In the genomic region with DNA sequence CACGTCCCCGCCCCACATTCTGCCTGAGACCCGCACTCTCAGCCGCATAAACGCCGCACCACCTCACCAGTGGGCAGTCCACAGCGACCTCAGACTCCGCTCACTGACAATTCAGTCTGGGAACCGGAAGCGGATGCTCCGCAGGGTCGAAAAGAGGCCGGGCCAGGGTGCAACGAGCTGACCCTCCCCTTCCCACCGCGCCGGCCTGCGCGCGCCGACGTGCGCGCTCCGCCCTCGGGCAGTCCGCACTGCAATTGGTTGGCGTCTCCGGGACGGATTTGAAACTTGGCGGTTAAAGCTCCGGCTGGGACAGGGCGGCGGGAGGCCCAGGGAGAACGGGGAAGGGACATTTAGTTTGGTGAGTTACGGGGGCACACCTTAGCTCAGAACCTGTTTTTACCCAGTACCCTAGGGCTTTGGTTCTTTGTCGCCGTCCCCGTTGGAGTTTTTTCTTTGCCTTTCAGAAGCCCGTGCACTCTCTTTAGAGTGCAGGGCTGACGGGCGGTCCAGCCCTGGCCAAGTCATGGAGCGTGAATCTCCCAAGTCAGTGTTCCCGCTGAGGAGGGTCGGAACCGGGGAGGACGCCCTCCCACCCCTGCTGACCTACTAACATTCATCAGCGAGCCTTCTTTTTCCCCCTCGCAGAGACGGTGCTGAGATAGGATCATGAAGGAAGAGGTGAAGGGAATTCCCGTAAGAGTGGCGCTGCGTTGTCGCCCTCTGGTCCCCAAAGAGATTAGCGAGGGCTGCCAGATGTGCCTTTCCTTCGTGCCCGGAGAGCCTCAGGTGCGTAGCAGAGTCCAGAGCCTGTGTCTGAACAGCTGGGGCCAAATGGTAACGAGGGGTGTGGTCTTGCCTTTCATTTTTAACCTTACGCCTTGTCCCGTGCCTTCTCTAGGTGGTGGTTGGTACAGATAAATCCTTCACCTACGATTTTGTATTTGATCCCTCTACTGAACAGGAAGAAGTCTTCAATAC, we compare ENCODE assay signal across 8 cellular contexts. TPM values are rescaled to one million over a fixed set of nuclear protein-coding genes. Genes with fewer than 3 reads are reported as not detected.
DNase-seq lines count a peak whose midpoint lies in the region; ATAC-seq and TF ChIP-seq lines count a peak whose summit lies in the region.

A gene with protein sequence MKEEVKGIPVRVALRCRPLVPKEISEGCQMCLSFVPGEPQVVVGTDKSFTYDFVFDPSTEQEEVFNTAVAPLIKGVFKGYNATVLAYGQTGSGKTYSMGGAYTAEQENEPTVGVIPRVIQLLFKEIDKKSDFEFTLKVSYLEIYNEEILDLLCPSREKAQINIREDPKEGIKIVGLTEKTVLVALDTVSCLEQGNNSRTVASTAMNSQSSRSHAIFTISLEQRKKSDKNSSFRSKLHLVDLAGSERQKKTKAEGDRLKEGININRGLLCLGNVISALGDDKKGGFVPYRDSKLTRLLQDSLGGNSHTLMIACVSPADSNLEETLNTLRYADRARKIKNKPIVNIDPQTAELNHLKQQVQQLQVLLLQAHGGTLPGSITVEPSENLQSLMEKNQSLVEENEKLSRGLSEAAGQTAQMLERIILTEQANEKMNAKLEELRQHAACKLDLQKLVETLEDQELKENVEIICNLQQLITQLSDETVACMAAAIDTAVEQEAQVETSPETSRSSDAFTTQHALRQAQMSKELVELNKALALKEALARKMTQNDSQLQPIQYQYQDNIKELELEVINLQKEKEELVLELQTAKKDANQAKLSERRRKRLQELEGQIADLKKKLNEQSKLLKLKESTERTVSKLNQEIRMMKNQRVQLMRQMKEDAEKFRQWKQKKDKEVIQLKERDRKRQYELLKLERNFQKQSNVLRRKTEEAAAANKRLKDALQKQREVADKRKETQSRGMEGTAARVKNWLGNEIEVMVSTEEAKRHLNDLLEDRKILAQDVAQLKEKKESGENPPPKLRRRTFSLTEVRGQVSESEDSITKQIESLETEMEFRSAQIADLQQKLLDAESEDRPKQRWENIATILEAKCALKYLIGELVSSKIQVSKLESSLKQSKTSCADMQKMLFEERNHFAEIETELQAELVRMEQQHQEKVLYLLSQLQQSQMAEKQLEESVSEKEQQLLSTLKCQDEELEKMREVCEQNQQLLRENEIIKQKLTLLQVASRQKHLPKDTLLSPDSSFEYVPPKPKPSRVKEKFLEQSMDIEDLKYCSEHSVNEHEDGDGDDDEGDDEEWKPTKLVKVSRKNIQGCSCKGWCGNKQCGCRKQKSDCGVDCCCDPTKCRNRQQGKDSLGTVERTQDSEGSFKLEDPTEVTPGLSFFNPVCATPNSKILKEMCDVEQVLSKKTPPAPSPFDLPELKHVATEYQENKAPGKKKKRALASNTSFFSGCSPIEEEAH (plus strand): TSS at position 312 of the 978 bp plus-strand sequence. CDS start 355 bp downstream, at position 667.
A gene with protein sequence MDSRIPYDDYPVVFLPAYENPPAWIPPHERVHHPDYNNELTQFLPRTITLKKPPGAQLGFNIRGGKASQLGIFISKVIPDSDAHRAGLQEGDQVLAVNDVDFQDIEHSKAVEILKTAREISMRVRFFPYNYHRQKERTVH (minus strand): TSS at position 135 of the 978 bp plus-strand sequence. CDS start 586 bp downstream, outside the sequence.

- peak; percentile 73 for TF ChIP-seq POLR2A in GM15510 (IDR thresholded peaks at IDR 0.05; ENCODE audit: borderline replicate concordance, extremely low read depth, insufficient read length)

- no peaks in the 10 kb centered on the region for H3K27me3 ChIP-seq in ascending aorta

- H3K27ac ChIP-seq in ascending aorta: peak within 1 kb of the TSS; percentile 66 to 77

- peak; percentile 99 for ATAC-seq in HG02798 (IDR thresholded peaks at IDR 0.05; ENCODE audit: poor library complexity, unreplicated experiment)

- TF ChIP-seq CTCF in ascending aorta (IDR thresholded peaks at IDR 0.05): no peak

- intact Hi-C loops in T-helper 2 cell treated with Interferon-gamma antibody and Interleukin-4, amounts not matched to agents 100 ng/mL and 5 ng/mL, for 36 hours (cut with micrococcal nuclease): loop anchor here (1.0 to 10.0 kb wide), 3 partner anchors 157 to 1125 kb away; partner anchors contain the start of genes IGBP1 and PJA1
- intact Hi-C loops in ascending aorta (cut with DNase I): loop anchor here (5.0 to 10.0 kb wide), 2 partner anchors 142 to 155 kb away; partner anchors contain the start of gene IGBP1

- no peaks in the 10 kb centered on the region for H3K9me3 ChIP-seq in ascending aorta

- H3K4me3 ChIP-seq in ascending aorta: peak within 1 kb of the TSS; percentile 51 to 68

- DNase-seq in NCI-H1436 treated with DMSO at 0.1 percent for 48 hours (lab: John Stamatoyannopoulos, UW) (peak; percentile 10), ascending aorta (ENCODE audit: low spot score in 2 of 2) (peak; percentile 24 to 86), hepatic stellate cell (ENCODE audit: low spot score) (peak; percentile 95), renal cortical epithelial cell (ENCODE audit: low read depth) (peak; percentile 71), cerebellar nuclear complex (lab: John Stamatoyannopoulos, UW) (no peak)

- peaks cover 4 to 5% of the 10 kb centered on the region in 2 donors for H3K4me1 ChIP-seq in ascending aorta

- no peaks in the 10 kb centered on the region for H3K36me3 ChIP-seq in ascending aorta

RNA-seq across cellular contexts. Expression of the first gene that starts in this region (rescaled TPM):
- total RNA-seq in T-helper 2 cell treated with Interferon-gamma antibody and Interleukin-4, amounts not matched to agents 100 ng/mL and 5 ng/mL, for 36 hours: 32.2 and 33.7 TPM in 2 replicates
- not detected for total RNA-seq in ascending aorta
- 0.80 and 6.6 TPM in 2 replicates for total RNA-seq in renal cortical epithelial cell

RNA-seq across cellular contexts. Expression of the second gene that starts in this region (rescaled TPM):
- total RNA-seq in T-helper 2 cell treated with Interferon-gamma antibody and Interleukin-4, amounts not matched to agents 100 ng/mL and 5 ng/mL, for 36 hours: 34.7 and 35.5 TPM in 2 replicates
- total RNA-seq in ascending aorta: 17.8 TPM
- total RNA-seq in renal cortical epithelial cell: 38.9 and 58.7 TPM in 2 replicates

Comparison
In these comparisons a context has a peak if more than half of its experiments do, and no peak if none do; other contexts are left out.
1. DNase-seq: peak in NCI-H1436 treated with DMSO at 0.1 percent for 48 hours (single experiment), ascending aorta (2 of 2), hepatic stellate cell (single experiment) and renal cortical epithelial cell (single experiment); none in cerebellar nuclear complex (0 of 2).